In genomic region chr7:91288208-91288824, GRCh38 we compare ENCODE assay signal across 1 cellular context.
TF ChIP-seq lines count a peak whose summit lies in the region.

No MANE protein-coding gene starts in this region.

TF ChIP-seq in HCT116, 20 proteins besides CTCF, POLR2A, EP300 and RAD21 (continued from another document):
- no peak for TF ChIP-seq REST (IDR thresholded peaks at IDR 0.05; ENCODE audit: low read depth)
